In genomic region chr14:72451081-72451972, GRCh38 we compare ENCODE assay signal across 9 cellular contexts.
A peak's percentile ranks its signal among the peaks of the same experiment; 100 is the strongest.
DNase-seq lines count a peak whose midpoint lies in the region; ATAC-seq and TF ChIP-seq lines count a peak whose summit lies in the region.
"Had no signal": no experiment of that assay in that cellular context is flagged by ENCODE, and none has a peak within 500 bp of the region (broad histone marks: within the 10 kb centered on the region; RNA-seq: fewer than 3 reads in every experiment).

No MANE protein-coding gene starts in this region.

- CTCF ChIA-PET in GM10248 (lab: Yijun Ruan, JAX), result interaction anchor here (0.8 to 1.3 kb wide), 4 partner anchors 10 to 32 kb away, joined by 3 to 4 read pairs (median 4); no protein-coding TSS in a partner anchor
- CTCF ChIA-PET in RWPE1 (lab: Yijun Ruan, JAX), result interaction anchor here (0.6 kb wide), 1 partner anchor 599 kb away, joined by 3 read pairs; no protein-coding TSS in a partner anchor

- H3K4me1 Mint-ChIP-seq in endothelial cell (ENCODE audit: unreplicated experiment), result peaks cover 61% of the 10 kb centered on the region

- TF ChIP-seq CTCF in GM10248 (IDR thresholded peaks at IDR 0.05; ENCODE audit: control extremely low read depth, extremely low read depth, low read depth, missing control alignments) (no peak), endothelial cell (IDR thresholded peaks at IDR 0.05; ENCODE audit: unreplicated experiment) (no peak), RWPE1 (conservative IDR thresholded peaks at IDR 0.05; ENCODE audit: low read depth) (no peak)

- peak overlapping the region; percentile 53 for H3K4me3 Mint-ChIP-seq in endothelial cell (ENCODE audit: unreplicated experiment)

- H3K27ac ChIP-seq in RWPE1, result no peak overlapping the region
- H3K27ac ChIP-seq: cardiac muscle cell had no signal

- DNase-seq in GM10248 (ENCODE audit: extremely low spot score) (peak; percentile 59), UCSD-AML1 (lab: John Stamatoyannopoulos, UW; ENCODE audit: unreplicated experiment) (peak; percentile 37), endothelial cell (ENCODE audit: low spot score) (peak; percentile 27), cerebellum (ENCODE audit: low spot score) (no peak), RWPE1 (ENCODE audit: low spot score) (no peak)
- DNase-seq in stimulated activated CD4-positive, alpha-beta T cell treated with anti-CD3 and anti-CD28 coated beads, Interleukin-2, amount 100 ng/mL, for 48 hours, result peak; percentile 12 to 17

- H3K9me3 Mint-ChIP-seq in endothelial cell (ENCODE audit: unreplicated experiment), result no peaks in the 10 kb centered on the region

- no peaks in the 10 kb centered on the region for H3K36me3 Mint-ChIP-seq in endothelial cell (ENCODE audit: low read depth, unreplicated experiment)

- H3K27ac Mint-ChIP-seq in endothelial cell (ENCODE audit: unreplicated experiment), result peak overlapping the region; percentile 98

- peaks cover 6% of the 10 kb centered on the region for H3K27me3 Mint-ChIP-seq in endothelial cell (ENCODE audit: unreplicated experiment)

- ATAC-seq in HG02884 (IDR thresholded peaks at IDR 0.05; ENCODE audit: unreplicated experiment) (peak; percentile 64), GM18520 (IDR thresholded peaks at IDR 0.05; ENCODE audit: unreplicated experiment) (no peak)

- POLR2A ChIA-PET in GM10248 (lab: Yijun Ruan, JAX) (interaction anchor here (1.3 kb wide), 1 partner anchor 26 kb away, joined by 5 read pairs; no protein-coding TSS in a partner anchor), RWPE1 (lab: Yijun Ruan, JAX; ENCODE audit: low non-redundant PET) (no interaction called here)

Comparison
In these comparisons a context has a peak if more than half of its experiments do, and no peak if none do; other contexts are left out.
1. DNase-seq: peak in GM10248 (single experiment), UCSD-AML1 (single experiment), endothelial cell (single experiment) and stimulated activated CD4-positive, alpha-beta T cell treated with anti-CD3 and anti-CD28 coated beads, Interleukin-2, amount 100 ng/mL, for 48 hours (2 of 2); none in cerebellum (single experiment) and RWPE1 (single experiment).